1 cellular context compared by ENCODE assay signal in the genomic region with DNA sequence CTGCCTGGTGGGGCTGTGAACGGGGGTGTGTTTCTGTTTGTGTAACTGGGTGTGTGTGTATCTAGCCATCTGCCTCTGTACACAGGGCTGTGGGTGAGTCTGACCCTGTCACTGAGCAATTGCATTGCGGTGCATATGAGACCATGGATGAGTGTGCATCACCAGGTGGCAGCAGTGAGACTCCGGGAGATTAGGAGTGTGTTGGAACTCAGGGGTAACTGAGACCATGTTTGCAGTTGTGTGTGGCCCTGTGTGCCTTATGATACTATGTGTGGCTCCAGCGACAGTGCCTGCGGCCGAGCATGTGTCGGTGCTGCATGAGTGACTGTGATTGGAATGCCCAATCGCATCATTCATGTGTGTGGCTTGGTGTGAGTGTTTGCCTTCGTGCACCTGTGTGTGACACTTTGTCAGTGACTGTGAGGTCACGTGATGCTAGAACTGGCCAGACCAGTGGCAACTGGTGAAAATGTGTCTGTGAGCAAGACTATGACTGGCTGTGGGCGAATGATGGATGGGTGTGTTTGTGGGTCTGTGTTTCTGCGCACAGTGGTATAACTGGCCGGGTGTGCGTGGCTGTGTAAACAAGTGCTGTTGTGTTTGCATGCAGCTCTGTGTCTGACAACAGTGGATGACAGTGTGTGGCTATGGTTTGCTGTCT.
A peak's percentile ranks its signal among the peaks of the same experiment; 100 is the strongest.
TF ChIP-seq lines count a peak whose summit lies in the region.

No MANE protein-coding gene starts in this region.

TF ChIP-seq in HepG2, 621 proteins besides CTCF, POLR2A, EP300 and RAD21 (continued from another document and continues in another):
- TF ChIP-seq, protein P1, sequence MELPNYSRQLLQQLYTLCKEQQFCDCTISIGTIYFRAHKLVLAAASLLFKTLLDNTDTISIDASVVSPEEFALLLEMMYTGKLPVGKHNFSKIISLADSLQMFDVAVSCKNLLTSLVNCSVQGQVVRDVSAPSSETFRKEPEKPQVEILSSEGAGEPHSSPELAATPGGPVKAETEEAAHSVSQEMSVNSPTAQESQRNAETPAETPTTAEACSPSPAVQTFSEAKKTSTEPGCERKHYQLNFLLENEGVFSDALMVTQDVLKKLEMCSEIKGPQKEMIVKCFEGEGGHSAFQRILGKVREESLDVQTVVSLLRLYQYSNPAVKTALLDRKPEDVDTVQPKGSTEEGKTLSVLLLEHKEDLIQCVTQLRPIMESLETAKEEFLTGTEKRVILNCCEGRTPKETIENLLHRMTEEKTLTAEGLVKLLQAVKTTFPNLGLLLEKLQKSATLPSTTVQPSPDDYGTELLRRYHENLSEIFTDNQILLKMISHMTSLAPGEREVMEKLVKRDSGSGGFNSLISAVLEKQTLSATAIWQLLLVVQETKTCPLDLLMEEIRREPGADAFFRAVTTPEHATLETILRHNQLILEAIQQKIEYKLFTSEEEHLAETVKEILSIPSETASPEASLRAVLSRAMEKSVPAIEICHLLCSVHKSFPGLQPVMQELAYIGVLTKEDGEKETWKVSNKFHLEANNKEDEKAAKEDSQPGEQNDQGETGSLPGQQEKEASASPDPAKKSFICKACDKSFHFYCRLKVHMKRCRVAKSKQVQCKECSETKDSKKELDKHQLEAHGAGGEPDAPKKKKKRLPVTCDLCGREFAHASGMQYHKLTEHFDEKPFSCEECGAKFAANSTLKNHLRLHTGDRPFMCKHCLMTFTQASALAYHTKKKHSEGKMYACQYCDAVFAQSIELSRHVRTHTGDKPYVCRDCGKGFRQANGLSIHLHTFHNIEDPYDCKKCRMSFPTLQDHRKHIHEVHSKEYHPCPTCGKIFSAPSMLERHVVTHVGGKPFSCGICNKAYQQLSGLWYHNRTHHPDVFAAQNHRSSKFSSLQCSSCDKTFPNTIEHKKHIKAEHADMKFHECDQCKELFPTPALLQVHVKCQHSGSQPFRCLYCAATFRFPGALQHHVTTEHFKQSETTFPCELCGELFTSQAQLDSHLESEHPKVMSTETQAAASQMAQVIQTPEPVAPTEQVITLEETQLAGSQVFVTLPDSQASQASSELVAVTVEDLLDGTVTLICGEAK (IDR thresholded peaks at IDR 0.05) = 0 out of 2 replicates have a peak, but pooled peaks have one; percentile 11
- TF ChIP-seq, protein P1 (CRISPR knock-in tag; IDR thresholded peaks at IDR 0.05) = no peak; the same call in 1 of the 2 replicates
- TF ChIP-seq AHR (CRISPR knock-in tag; IDR thresholded peaks at IDR 0.05) (no peak), SP140L (CRISPR knock-in tag; IDR thresholded peaks at IDR 0.05; ENCODE audit: borderline replicate concordance) (0 out of 2 replicates have a peak, but pooled peaks have one; percentile 52), KDM3A (CRISPR knock-in tag; IDR thresholded peaks at IDR 0.05; ENCODE audit: low read depth) (no peak), KDM5B (CRISPR knock-in tag; IDR thresholded peaks at IDR 0.05; ENCODE audit: borderline replicate concordance) (peak; percentile 51; the same call in 1 of the 2 replicates), ATF1 (CRISPR knock-in tag; IDR thresholded peaks at IDR 0.05) (no peak), RELA (CRISPR knock-in tag; IDR thresholded peaks at IDR 0.05) (no peak), ZNF326 (CRISPR knock-in tag; IDR thresholded peaks at IDR 0.05; ENCODE audit: borderline replicate concordance) (no peak), FOXJ3 (CRISPR knock-in tag; IDR thresholded peaks at IDR 0.05; ENCODE audit: borderline replicate concordance) (peak; percentile 75; the same call in 1 of the 2 replicates), GATAD2A (CRISPR knock-in tag; IDR thresholded peaks at IDR 0.05) (peak; percentile 77), RARA (CRISPR knock-in tag; IDR thresholded peaks at IDR 0.05) (peak; percentile 32; the same call in 1 of the 2 replicates), RFXAP (CRISPR knock-in tag; IDR thresholded peaks at IDR 0.05; ENCODE audit: borderline replicate concordance) (no peak), TAF15 (IDR thresholded peaks at IDR 0.05; ENCODE audit: low read depth, low read length, poor library complexity, severe bottlenecking) (no peak), REPIN1 (CRISPR knock-in tag; IDR thresholded peaks at IDR 0.05; ENCODE audit: borderline replicate concordance, low read depth) (no peak; the same call in 1 of the 2 replicates), SNAI1 (CRISPR knock-in tag; IDR thresholded peaks at IDR 0.05; ENCODE audit: borderline replicate concordance) (no peak; the same call in 1 of the 2 replicates), ZNF766 (CRISPR knock-in tag; IDR thresholded peaks at IDR 0.05; ENCODE audit: borderline replicate concordance) (no peak), ZNF670 (CRISPR knock-in tag; IDR thresholded peaks at IDR 0.05; ENCODE audit: borderline replicate concordance) (no peak), GFI1 (CRISPR knock-in tag; IDR thresholded peaks at IDR 0.05; ENCODE audit: borderline replicate concordance) (0 out of 2 replicates have a peak, but pooled peaks have one; percentile 42), ZNF121 (CRISPR knock-in tag; IDR thresholded peaks at IDR 0.05) (peak; percentile 78), SPEN (CRISPR knock-in tag; IDR thresholded peaks at IDR 0.05; ENCODE audit: low read depth) (peak; percentile 44), NR3C1 (CRISPR knock-in tag; IDR thresholded peaks at IDR 0.05) (no peak), HNRNPUL1 (IDR thresholded peaks at IDR 0.05; ENCODE audit: low read depth, low read length) (no peak), HNRNPL (IDR thresholded peaks at IDR 0.05; ENCODE audit: low read depth, low read length) (0 out of 2 replicates have a peak, but pooled peaks have one; percentile 41), CENPT (CRISPR knock-in tag; IDR thresholded peaks at IDR 0.05; ENCODE audit: low read depth) (no peak; the same call in 1 of the 2 replicates)
- TF ChIP-seq, protein P2, sequence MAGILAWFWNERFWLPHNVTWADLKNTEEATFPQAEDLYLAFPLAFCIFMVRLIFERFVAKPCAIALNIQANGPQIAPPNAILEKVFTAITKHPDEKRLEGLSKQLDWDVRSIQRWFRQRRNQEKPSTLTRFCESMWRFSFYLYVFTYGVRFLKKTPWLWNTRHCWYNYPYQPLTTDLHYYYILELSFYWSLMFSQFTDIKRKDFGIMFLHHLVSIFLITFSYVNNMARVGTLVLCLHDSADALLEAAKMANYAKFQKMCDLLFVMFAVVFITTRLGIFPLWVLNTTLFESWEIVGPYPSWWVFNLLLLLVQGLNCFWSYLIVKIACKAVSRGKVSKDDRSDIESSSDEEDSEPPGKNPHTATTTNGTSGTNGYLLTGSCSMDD (CRISPR knock-in tag; IDR thresholded peaks at IDR 0.05) = no peak
- TF ChIP-seq, protein P3, sequence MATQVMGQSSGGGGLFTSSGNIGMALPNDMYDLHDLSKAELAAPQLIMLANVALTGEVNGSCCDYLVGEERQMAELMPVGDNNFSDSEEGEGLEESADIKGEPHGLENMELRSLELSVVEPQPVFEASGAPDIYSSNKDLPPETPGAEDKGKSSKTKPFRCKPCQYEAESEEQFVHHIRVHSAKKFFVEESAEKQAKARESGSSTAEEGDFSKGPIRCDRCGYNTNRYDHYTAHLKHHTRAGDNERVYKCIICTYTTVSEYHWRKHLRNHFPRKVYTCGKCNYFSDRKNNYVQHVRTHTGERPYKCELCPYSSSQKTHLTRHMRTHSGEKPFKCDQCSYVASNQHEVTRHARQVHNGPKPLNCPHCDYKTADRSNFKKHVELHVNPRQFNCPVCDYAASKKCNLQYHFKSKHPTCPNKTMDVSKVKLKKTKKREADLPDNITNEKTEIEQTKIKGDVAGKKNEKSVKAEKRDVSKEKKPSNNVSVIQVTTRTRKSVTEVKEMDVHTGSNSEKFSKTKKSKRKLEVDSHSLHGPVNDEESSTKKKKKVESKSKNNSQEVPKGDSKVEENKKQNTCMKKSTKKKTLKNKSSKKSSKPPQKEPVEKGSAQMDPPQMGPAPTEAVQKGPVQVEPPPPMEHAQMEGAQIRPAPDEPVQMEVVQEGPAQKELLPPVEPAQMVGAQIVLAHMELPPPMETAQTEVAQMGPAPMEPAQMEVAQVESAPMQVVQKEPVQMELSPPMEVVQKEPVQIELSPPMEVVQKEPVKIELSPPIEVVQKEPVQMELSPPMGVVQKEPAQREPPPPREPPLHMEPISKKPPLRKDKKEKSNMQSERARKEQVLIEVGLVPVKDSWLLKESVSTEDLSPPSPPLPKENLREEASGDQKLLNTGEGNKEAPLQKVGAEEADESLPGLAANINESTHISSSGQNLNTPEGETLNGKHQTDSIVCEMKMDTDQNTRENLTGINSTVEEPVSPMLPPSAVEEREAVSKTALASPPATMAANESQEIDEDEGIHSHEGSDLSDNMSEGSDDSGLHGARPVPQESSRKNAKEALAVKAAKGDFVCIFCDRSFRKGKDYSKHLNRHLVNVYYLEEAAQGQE (IDR thresholded peaks at IDR 0.05; ENCODE audit: borderline replicate concordance in 1 of 2, low read depth in 1 of 2, low read length in 2 of 2) = no peak
- TF ChIP-seq, protein P4, sequence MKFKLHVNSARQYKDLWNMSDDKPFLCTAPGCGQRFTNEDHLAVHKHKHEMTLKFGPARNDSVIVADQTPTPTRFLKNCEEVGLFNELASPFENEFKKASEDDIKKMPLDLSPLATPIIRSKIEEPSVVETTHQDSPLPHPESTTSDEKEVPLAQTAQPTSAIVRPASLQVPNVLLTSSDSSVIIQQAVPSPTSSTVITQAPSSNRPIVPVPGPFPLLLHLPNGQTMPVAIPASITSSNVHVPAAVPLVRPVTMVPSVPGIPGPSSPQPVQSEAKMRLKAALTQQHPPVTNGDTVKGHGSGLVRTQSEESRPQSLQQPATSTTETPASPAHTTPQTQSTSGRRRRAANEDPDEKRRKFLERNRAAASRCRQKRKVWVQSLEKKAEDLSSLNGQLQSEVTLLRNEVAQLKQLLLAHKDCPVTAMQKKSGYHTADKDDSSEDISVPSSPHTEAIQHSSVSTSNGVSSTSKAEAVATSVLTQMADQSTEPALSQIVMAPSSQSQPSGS (CRISPR knock-in tag; IDR thresholded peaks at IDR 0.05) = no peak; the same call in 1 of the 2 replicates
- TF ChIP-seq, protein P5, sequence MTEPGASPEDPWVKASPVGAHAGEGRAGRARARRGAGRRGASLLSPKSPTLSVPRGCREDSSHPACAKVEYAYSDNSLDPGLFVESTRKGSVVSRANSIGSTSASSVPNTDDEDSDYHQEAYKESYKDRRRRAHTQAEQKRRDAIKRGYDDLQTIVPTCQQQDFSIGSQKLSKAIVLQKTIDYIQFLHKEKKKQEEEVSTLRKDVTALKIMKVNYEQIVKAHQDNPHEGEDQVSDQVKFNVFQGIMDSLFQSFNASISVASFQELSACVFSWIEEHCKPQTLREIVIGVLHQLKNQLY (CRISPR knock-in tag; IDR thresholded peaks at IDR 0.05) = no peak; the same call in 1 of the 2 replicates
- TF ChIP-seq, protein P6, sequence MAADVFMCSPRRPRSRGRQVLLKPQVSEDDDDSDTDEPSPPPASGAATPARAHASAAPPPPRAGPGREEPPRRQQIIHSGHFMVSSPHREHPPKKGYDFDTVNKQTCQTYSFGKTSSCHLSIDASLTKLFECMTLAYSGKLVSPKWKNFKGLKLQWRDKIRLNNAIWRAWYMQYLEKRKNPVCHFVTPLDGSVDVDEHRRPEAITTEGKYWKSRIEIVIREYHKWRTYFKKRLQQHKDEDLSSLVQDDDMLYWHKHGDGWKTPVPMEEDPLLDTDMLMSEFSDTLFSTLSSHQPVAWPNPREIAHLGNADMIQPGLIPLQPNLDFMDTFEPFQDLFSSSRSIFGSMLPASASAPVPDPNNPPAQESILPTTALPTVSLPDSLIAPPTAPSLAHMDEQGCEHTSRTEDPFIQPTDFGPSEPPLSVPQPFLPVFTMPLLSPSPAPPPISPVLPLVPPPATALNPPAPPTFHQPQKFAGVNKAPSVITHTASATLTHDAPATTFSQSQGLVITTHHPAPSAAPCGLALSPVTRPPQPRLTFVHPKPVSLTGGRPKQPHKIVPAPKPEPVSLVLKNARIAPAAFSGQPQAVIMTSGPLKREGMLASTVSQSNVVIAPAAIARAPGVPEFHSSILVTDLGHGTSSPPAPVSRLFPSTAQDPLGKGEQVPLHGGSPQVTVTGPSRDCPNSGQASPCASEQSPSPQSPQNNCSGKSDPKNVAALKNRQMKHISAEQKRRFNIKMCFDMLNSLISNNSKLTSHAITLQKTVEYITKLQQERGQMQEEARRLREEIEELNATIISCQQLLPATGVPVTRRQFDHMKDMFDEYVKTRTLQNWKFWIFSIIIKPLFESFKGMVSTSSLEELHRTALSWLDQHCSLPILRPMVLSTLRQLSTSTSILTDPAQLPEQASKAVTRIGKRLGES (CRISPR knock-in tag; IDR thresholded peaks at IDR 0.05; ENCODE audit: borderline replicate concordance) = no peak
- TF ChIP-seq, protein P7, sequence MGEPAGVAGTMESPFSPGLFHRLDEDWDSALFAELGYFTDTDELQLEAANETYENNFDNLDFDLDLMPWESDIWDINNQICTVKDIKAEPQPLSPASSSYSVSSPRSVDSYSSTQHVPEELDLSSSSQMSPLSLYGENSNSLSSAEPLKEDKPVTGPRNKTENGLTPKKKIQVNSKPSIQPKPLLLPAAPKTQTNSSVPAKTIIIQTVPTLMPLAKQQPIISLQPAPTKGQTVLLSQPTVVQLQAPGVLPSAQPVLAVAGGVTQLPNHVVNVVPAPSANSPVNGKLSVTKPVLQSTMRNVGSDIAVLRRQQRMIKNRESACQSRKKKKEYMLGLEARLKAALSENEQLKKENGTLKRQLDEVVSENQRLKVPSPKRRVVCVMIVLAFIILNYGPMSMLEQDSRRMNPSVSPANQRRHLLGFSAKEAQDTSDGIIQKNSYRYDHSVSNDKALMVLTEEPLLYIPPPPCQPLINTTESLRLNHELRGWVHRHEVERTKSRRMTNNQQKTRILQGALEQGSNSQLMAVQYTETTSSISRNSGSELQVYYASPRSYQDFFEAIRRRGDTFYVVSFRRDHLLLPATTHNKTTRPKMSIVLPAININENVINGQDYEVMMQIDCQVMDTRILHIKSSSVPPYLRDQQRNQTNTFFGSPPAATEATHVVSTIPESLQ (CRISPR knock-in tag; conservative IDR thresholded peaks at IDR 0.05) = no peak
